In genomic region chr19:50051224-50051895, GRCh38 we compare ENCODE assay signal across 8 cellular contexts. TPM values are rescaled to one million over a fixed set of nuclear protein-coding genes. Genes with fewer than 3 reads are reported as not detected.
DNase-seq lines count a peak whose midpoint lies in the region; ATAC-seq, FAIRE-seq and TF ChIP-seq lines count a peak whose summit lies in the region.
"Not testable (repeated sequence)": the region's sequence is repeated elsewhere in the genome, so short reads cannot be mapped to it uniquely, and the experiment has no call there.

No MANE protein-coding gene starts in this region.

- H4K91ac ChIP-seq in H9 (ENCODE audit: insufficient read length, low read depth, low read length): not testable (repeated sequence)

- H2BK15ac ChIP-seq in H9 (ENCODE audit: low read depth, low read length): not testable (repeated sequence)

- H3K27me3 ChIP-seq in H9 (ENCODE audit: insufficient read depth, low read length); SJSA1 (replicated peaks); heart left ventricle: not testable (repeated sequence)
- H3K27me3 ChIP-seq in spleen (replicated peaks in 1 of 7): peaks cover 0 to 12% (median 0%) of the 10 kb centered on the region in 7 donors

- not testable (repeated sequence) for H3K4ac ChIP-seq in H9 (ENCODE audit: low read depth, low read length)

- TF ChIP-seq EP300 in A549 (IDR thresholded peaks at IDR 0.05): not testable (repeated sequence)

- peaks cover 25% of the 10 kb centered on the region for H3K36me3 ChIP-seq in SJSA1
- peaks cover 0 to 16% (median 6%) of the 10 kb centered on the region in 9 donors for H3K36me3 ChIP-seq in heart left ventricle
- peaks cover 0 to 25% (median 12%) of the 10 kb centered on the region in 6 donors for H3K36me3 ChIP-seq in spleen

- not testable (repeated sequence) for H3T11ph ChIP-seq in H9 (ENCODE audit: low read length)

- H2BK12ac ChIP-seq in H9 (ENCODE audit: insufficient read length, low read depth, low read length): not testable (repeated sequence)

- POLR2A ChIA-PET in A549 (lab: Yijun Ruan, JAX): interaction anchor here (0.7 kb wide), 1 partner anchor 121 kb away, joined by 7 read pairs; no protein-coding TSS in a partner anchor
- POLR2A ChIA-PET in naive thymus-derived CD8-positive, alpha-beta T cell (lab: Charles Lee): interaction anchor here (1.2 kb wide), 1 partner anchor 122 kb away, joined by 5 read pairs; the partner anchor contains the start of genes ATF5 and NUP62

- not testable (repeated sequence) for FAIRE-seq in A549 (lab: Jason Lieb, UNC)

- H2BK20ac ChIP-seq in H9 (ENCODE audit: low read depth, low read length, poor library complexity, severe bottlenecking): not testable (repeated sequence)

- DNase-seq in A549 (ENCODE audit: low read depth in 1 of 2, low spot score in 1 of 2); H9; SJSA1 (ENCODE audit: low read depth in 1 of 2, low spot score in 2 of 2); activated naive CD4-positive, alpha-beta T cell treated with anti-CD3 and anti-CD28 coated beads for 36 hours; heart left ventricle; naive thymus-derived CD8-positive, alpha-beta T cell; spleen: not testable (repeated sequence)

- H4K8ac ChIP-seq in H9 (replicated peaks; ENCODE audit: insufficient read length, low read depth, low read length): not testable (repeated sequence)

- not testable (repeated sequence) for H2AK5ac ChIP-seq in H9 (ENCODE audit: insufficient read length, low read length)

- TF ChIP-seq RAD21 in A549 (conservative IDR thresholded peaks at IDR 0.05 in 1 of 2, IDR thresholded peaks at IDR 0.05 in 1 of 2): not testable (repeated sequence)

- H4K5ac ChIP-seq in H9 (ENCODE audit: insufficient read length, low read depth, low read length): not testable (repeated sequence)

- not testable (repeated sequence) for H3K27ac Mint-ChIP-seq in H9; activated naive CD4-positive, alpha-beta T cell treated with anti-CD3 and anti-CD28 coated beads for 36 hours
- peak overlapping the region; percentile 69 for H3K27ac Mint-ChIP-seq in dendritic cell treated with granulocyte-macrophage colony-stimulating factor and Interleukin-4, amounts not matched to agents 40 ng/mL and 50 ng/mL, for 4 days
- H3K27ac Mint-ChIP-seq in naive thymus-derived CD8-positive, alpha-beta T cell: peak overlapping the region; percentile 77 to 99 (median 95)

- not testable (repeated sequence) for H3K27me3 Mint-ChIP-seq in H9 (ENCODE audit: low read depth); activated naive CD4-positive, alpha-beta T cell treated with anti-CD3 and anti-CD28 coated beads for 36 hours (ENCODE audit: low read depth); naive thymus-derived CD8-positive, alpha-beta T cell
- H3K27me3 Mint-ChIP-seq in dendritic cell treated with granulocyte-macrophage colony-stimulating factor and Interleukin-4, amounts not matched to agents 40 ng/mL and 50 ng/mL, for 4 days: peaks cover 18% of the 10 kb centered on the region

- H3K9me3 ChIP-seq in A549 (peaks cover 96% of the 10 kb centered on the region), H9 (ENCODE audit: control insufficient read depth, low read depth, low read length) (peaks cover 28% of the 10 kb centered on the region), SJSA1 (replicated peaks) (peaks cover 25% of the 10 kb centered on the region), heart left ventricle (peaks cover 0 to 26% (median 7%) of the 10 kb centered on the region in 12 donors), spleen (peaks cover 0 to 34% (median 10%) of the 10 kb centered on the region in 8 donors)

- H3K36me3 Mint-ChIP-seq in H9 (ENCODE audit: insufficient read depth in 1 of 3, low read depth in 3 of 3): peaks cover 22 to 26% (median 24%) of the 10 kb centered on the region in 3 experiments
- H3K36me3 Mint-ChIP-seq in activated naive CD4-positive, alpha-beta T cell treated with anti-CD3 and anti-CD28 coated beads for 36 hours (ENCODE audit: low read depth): peaks cover 17% of the 10 kb centered on the region
- H3K36me3 Mint-ChIP-seq in dendritic cell treated with granulocyte-macrophage colony-stimulating factor and Interleukin-4, amounts not matched to agents 40 ng/mL and 50 ng/mL, for 4 days (ENCODE audit: low read depth): peaks cover 16% of the 10 kb centered on the region
- H3K36me3 Mint-ChIP-seq in naive thymus-derived CD8-positive, alpha-beta T cell: peaks cover 0 to 15% (median 8%) of the 10 kb centered on the region in 3 donors

- TF ChIP-seq CTCF in A549 (IDR thresholded peaks at IDR 0.05); H9 (conservative IDR thresholded peaks at IDR 0.05); heart left ventricle (IDR thresholded peaks at IDR 0.05); spleen (IDR thresholded peaks at IDR 0.05 in 8 of 11, conservative IDR thresholded peaks at IDR 0.05 in 3 of 11): not testable (repeated sequence)

- not testable (repeated sequence) for H3K14ac ChIP-seq in H9 (ENCODE audit: insufficient read depth, low read length)

- WGBS in A549 (ENCODE audit: missing lambda C conversion rate): 63% methylated on average over 16 of the region's 16 CpGs
- WGBS in H9 (ENCODE audit: extremely low coverage, insufficient read length, low lambda C conversion rate): no CpG with 5 or more reads among the region's 16 CpGs
- 44 to 48% (median 47%) methylated on average over 16 of the region's 16 CpGs for WGBS in heart left ventricle, 4 donors
- 47 to 51% (median 51%) methylated on average over 16 of the region's 16 CpGs for WGBS in spleen, 5 donors

- not testable (repeated sequence) for H2AFZ ChIP-seq in H9 (ENCODE audit: low read length)

- H3K27ac ChIP-seq in A549; H9 (ENCODE audit: insufficient read length, low read depth, low read length); SJSA1: not testable (repeated sequence)
- H3K27ac ChIP-seq in heart left ventricle (peak overlapping the region in 2 of 12 donors; percentile 32 to 67), spleen (peak overlapping the region in 5 of 8 donors; percentile 52 to 83 (median 75))

- not testable (repeated sequence) for H2BK5ac ChIP-seq in H9 (ENCODE audit: insufficient read length, low read length)

- H3K23me2 ChIP-seq in H9 (ENCODE audit: insufficient read length, low read depth, low read length, poor library complexity, severe bottlenecking): not testable (repeated sequence)

- H3K23ac ChIP-seq in H9 (ENCODE audit: insufficient read length, low read depth, low read length): not testable (repeated sequence)

- not testable (repeated sequence) for H4K20me1 ChIP-seq in H9 (ENCODE audit: control insufficient read depth, insufficient read depth, insufficient read length)

- not testable (repeated sequence) for H3K18ac ChIP-seq in H9 (ENCODE audit: insufficient read length, low read depth, low read length)

- H3K9me3 Mint-ChIP-seq in H9: peaks cover 51 to 61% of the 10 kb centered on the region in 2 experiments
- H3K9me3 Mint-ChIP-seq in activated naive CD4-positive, alpha-beta T cell treated with anti-CD3 and anti-CD28 coated beads for 36 hours: not testable (repeated sequence)
- peaks cover 20% of the 10 kb centered on the region for H3K9me3 Mint-ChIP-seq in dendritic cell treated with granulocyte-macrophage colony-stimulating factor and Interleukin-4, amounts not matched to agents 40 ng/mL and 50 ng/mL, for 4 days
- peaks cover 0 to 19% (median 2%) of the 10 kb centered on the region in 9 donors for H3K9me3 Mint-ChIP-seq in naive thymus-derived CD8-positive, alpha-beta T cell

- not testable (repeated sequence) for H3K4me1 Mint-ChIP-seq in H9
- peaks cover 11% of the 10 kb centered on the region for H3K4me1 Mint-ChIP-seq in activated naive CD4-positive, alpha-beta T cell treated with anti-CD3 and anti-CD28 coated beads for 36 hours (ENCODE audit: low read depth)
- peaks cover 17% of the 10 kb centered on the region for H3K4me1 Mint-ChIP-seq in dendritic cell treated with granulocyte-macrophage colony-stimulating factor and Interleukin-4, amounts not matched to agents 40 ng/mL and 50 ng/mL, for 4 days (ENCODE audit: low read depth)
- peaks cover 11 to 15% (median 14%) of the 10 kb centered on the region in 4 donors for H3K4me1 Mint-ChIP-seq in naive thymus-derived CD8-positive, alpha-beta T cell

- H3K79me1 ChIP-seq in H9 (ENCODE audit: insufficient read depth, low read depth, low read length, poor library complexity, severe bottlenecking): not testable (repeated sequence)

- CTCF ChIA-PET in A549 (lab: Yijun Ruan, JAX): interaction anchor here (0.8 kb wide), 1 partner anchor 75 kb away, joined by 4 read pairs; no protein-coding TSS in a partner anchor
- CTCF ChIA-PET in activated naive CD4-positive, alpha-beta T cell treated with anti-CD3 and anti-CD28 coated beads for 36 hours (lab: Charles Lee): interaction anchor here (0.7 kb wide), 1 partner anchor 333 kb away, joined by 4 read pairs; no protein-coding TSS in a partner anchor

- intact Hi-C loops in activated naive CD4-positive, alpha-beta T cell treated with anti-CD3 and anti-CD28 coated beads for 36 hours (cut with micrococcal nuclease); heart left ventricle (cut with DNase I); spleen (cut with DNase I; ENCODE audit: low total_unique reads): not testable (repeated sequence)
- intact Hi-C loops in dendritic cell treated with granulocyte-macrophage colony-stimulating factor and Interleukin-4, amounts not matched to agents 40 ng/mL and 50 ng/mL, for 4 days (cut with micrococcal nuclease): loop anchor here (1.0 kb wide), 1 partner anchor 26 kb away; the partner anchor contains the start of gene VRK3

- not testable (repeated sequence) for TF ChIP-seq POLR2A in A549 (IDR thresholded peaks at IDR 0.05; ENCODE audit: low read length); heart left ventricle (IDR thresholded peaks at IDR 0.05); spleen (IDR thresholded peaks at IDR 0.05)

- H3K9ac ChIP-seq in H9 (ENCODE audit: extremely low read depth, insufficient read length, low read length): not testable (repeated sequence)

- H3K4me2 ChIP-seq in A549 (peak overlapping the region; percentile 62), H9 (ENCODE audit: insufficient read depth, insufficient read length, low read length) (peak overlapping the region; percentile 39)

- not testable (repeated sequence) for H3K79me2 ChIP-seq in H9 (ENCODE audit: insufficient read depth, low read length)

- H3K4me3 Mint-ChIP-seq in H9: peak overlapping the region; percentile 71 to 88
- H3K4me3 Mint-ChIP-seq in activated naive CD4-positive, alpha-beta T cell treated with anti-CD3 and anti-CD28 coated beads for 36 hours: peak overlapping the region; percentile 74
- H3K4me3 Mint-ChIP-seq in dendritic cell treated with granulocyte-macrophage colony-stimulating factor and Interleukin-4, amounts not matched to agents 40 ng/mL and 50 ng/mL, for 4 days: peak overlapping the region; percentile 77
- H3K4me3 Mint-ChIP-seq in naive thymus-derived CD8-positive, alpha-beta T cell: peak overlapping the region; percentile 85 to 95 (median 92)

- not testable (repeated sequence) for H3K56ac ChIP-seq in H9 (ENCODE audit: insufficient read length, low read depth, low read length)

- not testable (repeated sequence) for H2BK120ac ChIP-seq in H9 (ENCODE audit: low read depth, low read length, poor library complexity, severe bottlenecking)

- H3K4me3 ChIP-seq in A549 (peak overlapping the region; percentile 34; the same call in 2 of the 3 replicates), SJSA1 (peak overlapping the region; percentile 29), heart left ventricle (peak overlapping the region in 11 of 12 donors; percentile 25 to 74 (median 53)), spleen (peak overlapping the region; percentile 40 to 70 (median 53))

- not testable (repeated sequence) for H3K4me1 ChIP-seq in A549; H9 (ENCODE audit: insufficient read depth, low read length); SJSA1 (replicated peaks)
- H3K4me1 ChIP-seq in heart left ventricle (peaks cover 0 to 16% (median 4%) of the 10 kb centered on the region in 12 donors), spleen (peaks cover 8 to 21% (median 14%) of the 10 kb centered on the region in 6 donors)

- ATAC-seq in A549; heart left ventricle; naive thymus-derived CD8-positive, alpha-beta T cell: not testable (repeated sequence)

RNA-seq across cellular contexts. Expression of gene ZNF473, which starts 25.6 kb away (rescaled TPM):
- polyA plus RNA-seq in A549 (2011; rRNA removed): 17.0 and 20.0 TPM in 2 replicates
- polyA plus RNA-seq in A549 (2012; cell fraction: cytosol; rRNA removed): 5.6 and 5.9 TPM in 2 replicates
- polyA plus RNA-seq in A549 (2012; cell fraction: nucleus; rRNA removed): 8.8 and 9.0 TPM in 2 replicates
- polyA plus RNA-seq in A549 (2017; fragmentation: RNase III; extraction: RNeasy Plus Mini Kit Qiagen cat#74134 plus additional on column Dnase treatment): 6.2 to 6.9 TPM (median 6.8 TPM) in 3 replicates
- 33.4 and 37.4 TPM in 2 replicates for polyA minus RNA-seq in A549 (2011; rRNA and poly(A)+ RNA removed)
- total RNA-seq in H9 (2021): 18.9 and 19.0 TPM in 2 replicates
- 8.0 and 14.0 TPM in 2 replicates for total RNA-seq in SJSA1 (2014; rRNA removed; shearing (Covaris generic))
- total RNA-seq in activated naive CD4-positive, alpha-beta T cell treated with anti-CD3 and anti-CD28 coated beads for 36 hours: 10 to 100 TPM; 13.1 to 13.6 TPM
- total RNA-seq in heart left ventricle: 1 to 10 TPM; 2.3 to 6.5 (median 3.9) TPM
- 1 to 10 TPM; 1.6 to 2.6 TPM for polyA plus RNA-seq in heart left ventricle
- 10 to 100 TPM in 1 of 2 experiments, 1 to 10 TPM in 1; 9.8 to 11.1 TPM for total RNA-seq in naive thymus-derived CD8-positive, alpha-beta T cell
- polyA plus RNA-seq in naive thymus-derived CD8-positive, alpha-beta T cell: 1 to 10 TPM; 3.6 to 7.0 (median 3.7) TPM
- total RNA-seq in spleen: 10 to 100 TPM; 13.5 to 24.2 (median 19.2) TPM
- polyA plus RNA-seq in spleen: 1 to 10 TPM; 2.4 to 4.5 (median 2.5) TPM

RNA-seq across cellular contexts. Expression of gene VRK3, which starts 26.2 kb away (rescaled TPM):
- polyA plus RNA-seq in A549 (2011; rRNA removed) (37.4 and 45.2 TPM in 2 replicates), A549 (2017; fragmentation: RNase III; extraction: RNeasy Plus Mini Kit Qiagen cat#74134 plus additional on column Dnase treatment) (33.3 to 35.4 TPM (median 35.2 TPM) in 3 replicates), heart left ventricle (10 to 100 TPM in 1 of 2 donors, 1 to 10 TPM in 1; 9.9 to 32.4 TPM), spleen (10 to 100 TPM; 17.0 to 31.9 (median 20.4) TPM)
- 28.5 and 33.6 TPM in 2 replicates for polyA plus RNA-seq in A549 (2012; cell fraction: cytosol; rRNA removed)
- polyA plus RNA-seq in A549 (2012; cell fraction: nucleus; rRNA removed): 33.2 and 36.8 TPM in 2 replicates
- 32.7 and 35.7 TPM in 2 replicates for polyA minus RNA-seq in A549 (2011; rRNA and poly(A)+ RNA removed)
- total RNA-seq in H9 (2021) (33.5 and 34.8 TPM in 2 replicates), heart left ventricle (10 to 100 TPM; 17.8 to 33.7 (median 23.1) TPM), spleen (10 to 100 TPM; 46.4 to 60.8 (median 56.6) TPM)
- 13.9 and 33.2 TPM in 2 replicates for total RNA-seq in SJSA1 (2014; rRNA removed; shearing (Covaris generic))
- 10 to 100 TPM; 45.7 to 54.3 TPM for total RNA-seq in activated naive CD4-positive, alpha-beta T cell treated with anti-CD3 and anti-CD28 coated beads for 36 hours
- total RNA-seq in naive thymus-derived CD8-positive, alpha-beta T cell: 100 to 1,000 TPM in 1 of 2 experiments, 10 to 100 TPM in 1; 92.8 to 106 TPM
- 10 to 100 TPM; 73.4 to 91.8 (median 81.2) TPM for polyA plus RNA-seq in naive thymus-derived CD8-positive, alpha-beta T cell
